ENCODE assay signal across 8 cellular contexts in genomic region chr4:17511041-17511949, GRCh38. TPM values are rescaled to one million over a fixed set of nuclear protein-coding genes. Genes with fewer than 3 reads are reported as not detected.
DNase-seq lines count a peak whose midpoint lies in the region; ATAC-seq and TF ChIP-seq lines count a peak whose summit lies in the region.

No MANE protein-coding gene starts in this region.

- H3K4me3 ChIP-seq in fibroblast of villous mesenchyme (ENCODE audit: low read depth, low read length) (peak overlapping the region; percentile 68), neural progenitor cell (peak overlapping the region; percentile 76)

- peaks cover 10% of the 10 kb centered on the region for H4K20me1 ChIP-seq in neural progenitor cell (ENCODE audit: low read depth)

- no peaks in the 10 kb centered on the region for H3K9me3 Mint-ChIP-seq in activated T-cell treated with anti-CD3 and anti-CD28 coated beads, Interleukin-2, amount 50 U/mL, for 72 hours
- no peaks in the 10 kb centered on the region for H3K9me3 Mint-ChIP-seq in neural progenitor cell

- H3K27ac ChIP-seq in neural progenitor cell, result no peak overlapping the region
- H3K27ac ChIP-seq in temporal lobe (ENCODE audit: low read depth, low read length), result peak overlapping the region; percentile 97

- peak overlapping the region; percentile 99 for H2AFZ ChIP-seq in neural progenitor cell (replicated peaks)

- no peak overlapping the region for H3K9ac ChIP-seq in neural progenitor cell

- peak overlapping the region; percentile 85 for H3K4me2 ChIP-seq in neural progenitor cell

- TF ChIP-seq CTCF in fibroblast of villous mesenchyme (IDR thresholded peaks at IDR 0.05; ENCODE audit: insufficient read depth, low read depth, low read length) (no peak), neural progenitor cell (IDR thresholded peaks at IDR 0.05) (no peak)

- H3K27me3 ChIP-seq in neural progenitor cell, result peaks cover 32% of the 10 kb centered on the region

- H3K36me3 Mint-ChIP-seq in activated T-cell treated with anti-CD3 and anti-CD28 coated beads, Interleukin-2, amount 50 U/mL, for 72 hours (ENCODE audit: insufficient read depth in 2 of 2), result peaks cover 1 to 5% of the 10 kb centered on the region in 2 donors
- H3K36me3 Mint-ChIP-seq in neural progenitor cell, result no peaks in the 10 kb centered on the region

- peaks cover 7% of the 10 kb centered on the region for H3K27me3 Mint-ChIP-seq in activated T-cell treated with anti-CD3 and anti-CD28 coated beads, Interleukin-2, amount 50 U/mL, for 72 hours (ENCODE audit: low read depth)
- H3K27me3 Mint-ChIP-seq in neural progenitor cell (ENCODE audit: insufficient read depth, low read depth), result peaks cover 4% of the 10 kb centered on the region

- peak; percentile 73 for ATAC-seq in HG02642 (IDR thresholded peaks at IDR 0.05; ENCODE audit: poor library complexity, unreplicated experiment)
- peak; percentile 65 to 66 for ATAC-seq in activated T-cell treated with anti-CD3 and anti-CD28 coated beads, Interleukin-2, amount 50 U/mL, for 72 hours (replicated peaks in 1 of 2)

- DNase-seq in NCI-H2171 treated with DMSO at 0.1 percent for 48 hours (lab: John Stamatoyannopoulos, UW) (peak; percentile 41), NCI-H2171 (lab: John Stamatoyannopoulos, UW) (no peak), NCI-H146 (lab: John Stamatoyannopoulos, UW) (peak; percentile 73), fibroblast of villous mesenchyme (ENCODE audit: low read depth) (peak; percentile 51), neural progenitor cell (ENCODE audit: low spot score) (peak; percentile 58)
- DNase-seq in activated T-cell treated with anti-CD3 and anti-CD28 coated beads, Interleukin-2, amount 50 U/mL, for 72 hours, result peak; percentile 48 to 50

- peak overlapping the region; percentile 96 to 97 for H3K4me3 Mint-ChIP-seq in activated T-cell treated with anti-CD3 and anti-CD28 coated beads, Interleukin-2, amount 50 U/mL, for 72 hours
- peak overlapping the region; percentile 94 for H3K4me3 Mint-ChIP-seq in neural progenitor cell

- no peaks in the 10 kb centered on the region for H3K36me3 ChIP-seq in neural progenitor cell

- no peaks in the 10 kb centered on the region for H3K9me3 ChIP-seq in neural progenitor cell (ENCODE audit: low read depth)

- peaks cover 8% of the 10 kb centered on the region for H3F3A ChIP-seq in neural progenitor cell (ENCODE audit: low read depth)

- H3K79me2 ChIP-seq in neural progenitor cell (ENCODE audit: low read depth), result peaks cover 4% of the 10 kb centered on the region

- peaks cover 9% of the 10 kb centered on the region for H3K4me1 ChIP-seq in neural progenitor cell

- peaks cover 44% of the 10 kb centered on the region for H3K4me1 Mint-ChIP-seq in activated T-cell treated with anti-CD3 and anti-CD28 coated beads, Interleukin-2, amount 50 U/mL, for 72 hours (ENCODE audit: low read depth)
- H3K4me1 Mint-ChIP-seq in neural progenitor cell, result peaks cover 18% of the 10 kb centered on the region

- H3K27ac Mint-ChIP-seq in activated T-cell treated with anti-CD3 and anti-CD28 coated beads, Interleukin-2, amount 50 U/mL, for 72 hours, result peak overlapping the region; percentile 80
- no peak overlapping the region for H3K27ac Mint-ChIP-seq in neural progenitor cell

RNA-seq across cellular contexts. Expression of gene QDPR, which starts 0.6 kb away (rescaled TPM):
- total RNA-seq in activated T-cell treated with anti-CD3 and anti-CD28 coated beads, Interleukin-2, amount 50 U/mL, for 72 hours, result 10 to 100 TPM; 22.4 to 22.6 TPM
- total RNA-seq in fibroblast of villous mesenchyme (7.7 and 13.8 TPM in 2 replicates), neural progenitor cell (ENCODE audit: low replicate concordance) (22.4 and 44.1 TPM in 2 replicates), temporal lobe (36.4 TPM)

RNA-seq across cellular contexts. Expression of gene CLRN2, which starts 3.7 kb away (rescaled TPM):
- total RNA-seq in activated T-cell treated with anti-CD3 and anti-CD28 coated beads, Interleukin-2, amount 50 U/mL, for 72 hours, result not detected
- not detected in 2 replicates for total RNA-seq in fibroblast of villous mesenchyme
- not detected in 2 replicates for total RNA-seq in neural progenitor cell (ENCODE audit: low replicate concordance)
- total RNA-seq in temporal lobe, result not detected
